Comparison of ENCODE assay signal across 1 cellular context in the genomic region with DNA sequence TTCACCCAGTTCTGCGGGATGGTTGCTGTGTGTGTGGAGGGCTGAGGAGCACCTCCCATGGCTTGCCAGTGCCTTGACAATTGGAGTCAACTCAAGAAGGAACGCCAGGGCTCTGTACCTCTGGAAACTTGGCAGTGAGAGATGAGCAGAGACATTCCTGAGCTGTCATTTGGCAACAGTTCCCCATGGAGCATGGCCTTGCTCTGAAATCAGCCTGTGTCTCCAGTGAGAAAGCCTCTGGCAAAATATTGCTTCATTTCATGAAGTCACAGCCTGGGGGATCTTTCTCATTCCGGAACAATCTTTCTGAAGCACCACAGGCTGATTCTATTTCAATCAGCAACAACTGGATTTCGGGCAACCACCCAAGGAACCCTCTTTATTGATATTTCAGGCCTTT.
TF ChIP-seq lines count a peak whose summit lies in the region.

No MANE protein-coding gene starts in this region.

TF ChIP-seq in K562, 482 proteins besides CTCF, POLR2A, EP300 and RAD21:
- TF ChIP-seq MTA3 (IDR thresholded peaks at IDR 0.05; ENCODE audit: borderline replicate concordance) (no peak), CHD4 (IDR thresholded peaks at IDR 0.05; ENCODE audit: insufficient read depth, insufficient replicate concordance, low read depth, low read length, poor library complexity, severe bottlenecking) (no peak), ETS1 (conservative IDR thresholded peaks at IDR 0.05; ENCODE audit: control insufficient read depth, low read depth, low read length) (no peak), HDAC3 (IDR thresholded peaks at IDR 0.05; ENCODE audit: borderline replicate concordance, partially characterized antibody) (no peak), ZNF707 (CRISPR knock-in tag; conservative IDR thresholded peaks at IDR 0.05) (no peak), NR1H2 (CRISPR knock-in tag; IDR thresholded peaks at IDR 0.05) (no peak), RBM39 (optimal IDR thresholded peaks at IDR 0.05; ENCODE audit: low read depth, low read length) (no peak), ZZZ3 (IDR thresholded peaks at IDR 0.05) (no peak), POU5F1 (IDR thresholded peaks at IDR 0.05; ENCODE audit: borderline replicate concordance, low read depth, low read length, partially characterized antibody) (no peak), CAMTA2 (CRISPR knock-in tag; conservative IDR thresholded peaks at IDR 0.05) (no peak), LCOR (CRISPR knock-in tag; IDR thresholded peaks at IDR 0.05) (no peak), ZNF644 (tag; IDR thresholded peaks at IDR 0.05; ENCODE audit: low read depth) (no peak), RFX7 (CRISPR knock-in tag; IDR thresholded peaks at IDR 0.05) (no peak), ZNF830 (CRISPR knock-in tag; IDR thresholded peaks at IDR 0.05) (no peak), CBX3 (IDR thresholded peaks at IDR 0.05; ENCODE audit: borderline replicate concordance in 1 of 2, low read length in 2 of 2) (no peak)
- TF ChIP-seq, protein P1, sequence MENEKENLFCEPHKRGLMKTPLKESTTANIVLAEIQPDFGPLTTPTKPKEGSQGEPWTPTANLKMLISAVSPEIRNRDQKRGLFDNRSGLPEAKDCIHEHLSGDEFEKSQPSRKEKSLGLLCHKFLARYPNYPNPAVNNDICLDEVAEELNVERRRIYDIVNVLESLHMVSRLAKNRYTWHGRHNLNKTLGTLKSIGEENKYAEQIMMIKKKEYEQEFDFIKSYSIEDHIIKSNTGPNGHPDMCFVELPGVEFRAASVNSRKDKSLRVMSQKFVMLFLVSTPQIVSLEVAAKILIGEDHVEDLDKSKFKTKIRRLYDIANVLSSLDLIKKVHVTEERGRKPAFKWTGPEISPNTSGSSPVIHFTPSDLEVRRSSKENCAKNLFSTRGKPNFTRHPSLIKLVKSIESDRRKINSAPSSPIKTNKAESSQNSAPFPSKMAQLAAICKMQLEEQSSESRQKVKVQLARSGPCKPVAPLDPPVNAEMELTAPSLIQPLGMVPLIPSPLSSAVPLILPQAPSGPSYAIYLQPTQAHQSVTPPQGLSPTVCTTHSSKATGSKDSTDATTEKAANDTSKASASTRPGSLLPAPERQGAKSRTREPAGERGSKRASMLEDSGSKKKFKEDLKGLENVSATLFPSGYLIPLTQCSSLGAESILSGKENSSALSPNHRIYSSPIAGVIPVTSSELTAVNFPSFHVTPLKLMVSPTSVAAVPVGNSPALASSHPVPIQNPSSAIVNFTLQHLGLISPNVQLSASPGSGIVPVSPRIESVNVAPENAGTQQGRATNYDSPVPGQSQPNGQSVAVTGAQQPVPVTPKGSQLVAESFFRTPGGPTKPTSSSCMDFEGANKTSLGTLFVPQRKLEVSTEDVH (IDR thresholded peaks at IDR 0.05; ENCODE audit: low read depth, partially characterized antibody) = no peak
- TF ChIP-seq, protein P2, sequence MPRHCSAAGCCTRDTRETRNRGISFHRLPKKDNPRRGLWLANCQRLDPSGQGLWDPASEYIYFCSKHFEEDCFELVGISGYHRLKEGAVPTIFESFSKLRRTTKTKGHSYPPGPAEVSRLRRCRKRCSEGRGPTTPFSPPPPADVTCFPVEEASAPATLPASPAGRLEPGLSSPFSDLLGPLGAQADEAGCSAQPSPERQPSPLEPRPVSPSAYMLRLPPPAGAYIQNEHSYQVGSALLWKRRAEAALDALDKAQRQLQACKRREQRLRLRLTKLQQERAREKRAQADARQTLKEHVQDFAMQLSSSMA (CRISPR knock-in tag; IDR thresholded peaks at IDR 0.05) = no peak
- TF ChIP-seq, protein P3, sequence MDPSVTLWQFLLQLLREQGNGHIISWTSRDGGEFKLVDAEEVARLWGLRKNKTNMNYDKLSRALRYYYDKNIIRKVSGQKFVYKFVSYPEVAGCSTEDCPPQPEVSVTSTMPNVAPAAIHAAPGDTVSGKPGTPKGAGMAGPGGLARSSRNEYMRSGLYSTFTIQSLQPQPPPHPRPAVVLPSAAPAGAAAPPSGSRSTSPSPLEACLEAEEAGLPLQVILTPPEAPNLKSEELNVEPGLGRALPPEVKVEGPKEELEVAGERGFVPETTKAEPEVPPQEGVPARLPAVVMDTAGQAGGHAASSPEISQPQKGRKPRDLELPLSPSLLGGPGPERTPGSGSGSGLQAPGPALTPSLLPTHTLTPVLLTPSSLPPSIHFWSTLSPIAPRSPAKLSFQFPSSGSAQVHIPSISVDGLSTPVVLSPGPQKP (CRISPR knock-in tag; IDR thresholded peaks at IDR 0.05) = no peak
